26 cellular contexts compared by ENCODE assay signal in the genomic region with DNA sequence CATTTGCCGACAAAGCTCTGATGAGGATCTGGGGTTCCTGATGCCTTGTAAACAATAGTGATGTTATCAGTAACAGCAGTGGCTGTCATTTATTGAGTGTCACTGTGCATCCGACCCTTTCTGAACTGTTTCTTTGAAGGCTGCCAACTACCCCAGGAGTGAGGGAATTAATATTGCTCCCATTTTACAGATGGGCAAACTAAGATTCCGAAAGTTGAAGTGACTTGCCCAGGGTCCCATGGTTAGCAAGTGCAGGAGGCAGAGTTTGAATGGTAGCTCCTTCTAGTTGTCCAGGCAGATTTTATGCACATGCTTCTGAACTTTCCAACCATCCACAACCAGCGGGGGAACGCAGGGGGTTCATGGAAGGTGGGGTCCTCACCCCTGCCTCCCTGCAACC.
A peak's percentile ranks its signal among the peaks of the same experiment; 100 is the strongest.
DNase-seq lines count a peak whose midpoint lies in the region; ATAC-seq, FAIRE-seq and TF ChIP-seq lines count a peak whose summit lies in the region.
"Had no signal": no experiment of that assay in that cellular context is flagged by ENCODE, and none has a peak within 500 bp of the region (broad histone marks: within the 10 kb centered on the region; RNA-seq: fewer than 3 reads in every experiment).

No MANE protein-coding gene starts in this region.

- BruUV-seq in HepG2 (replicated peaks; lab: Mats Ljungman, UMichigan), result no TSS peak
- no TSS peak for BruUV-seq in K562 (replicated peaks; lab: Mats Ljungman, UMichigan)

- H3K9me1 ChIP-seq in K562 (ENCODE audit: control insufficient read depth, insufficient read depth, low read length), result no peaks in the 10 kb centered on the region

- H3K36me3 ChIP-seq in HepG2 (replicated peaks in 1 of 2; ENCODE audit: control insufficient read depth in 1 of 2, insufficient read depth in 2 of 2, low read length in 2 of 2) (peaks cover 43 to 75% of the 10 kb centered on the region in 2 experiments), right lobe of liver (peaks cover 0 to 5% (median 0%) of the 10 kb centered on the region in 4 donors), K562 (ENCODE audit: control insufficient read depth, insufficient read depth, low read length) (no peaks in the 10 kb centered on the region), vagina (no peaks in the 10 kb centered on the region)
- H3K36me3 ChIP-seq: BE2C had no signal

- H3K27me3 ChIP-seq in HepG2 (ENCODE audit: control insufficient read depth in 1 of 2, insufficient read depth in 2 of 2, low read length in 2 of 2), result no peaks in the 10 kb centered on the region
- no peaks in the 10 kb centered on the region for H3K27me3 ChIP-seq in right lobe of liver
- peaks cover 19 to 50% of the 10 kb centered on the region in 2 experiments for H3K27me3 ChIP-seq in K562 (ENCODE audit: control insufficient read depth in 2 of 2, insufficient read depth in 2 of 2, low read length in 2 of 2)
- no peaks in the 10 kb centered on the region for H3K27me3 ChIP-seq in vagina
- H3K27me3 ChIP-seq: BE2C, BLaER1 had no signal

- TF ChIP-seq RAD21 in HepG2 (CRISPR knock-in tag; IDR thresholded peaks at IDR 0.05) (no peak), K562 (CRISPR knock-in tag; conservative IDR thresholded peaks at IDR 0.05 in 1 of 2, IDR thresholded peaks at IDR 0.05 in 1 of 2) (no peak)

- WGBS in HepG2 (ENCODE audit: low lambda C conversion rate), result 98% methylated on average over 5 of the region's 5 CpGs
- WGBS in right lobe of liver (ENCODE audit: insufficient coverage, low coverage, low lambda C conversion rate, missing lambda C conversion rate), result 86% methylated on average over 1 of the region's 5 CpGs
- WGBS in K562 (ENCODE audit: insufficient coverage, low coverage, missing lambda C conversion rate), result 7% methylated on average over 5 of the region's 5 CpGs

- H3K4me2 ChIP-seq in HepG2 (ENCODE audit: low read depth, low read length) (no peak overlapping the region), K562 (ENCODE audit: insufficient read depth, low read length) (no peak overlapping the region)
- H3K4me2 ChIP-seq: BLaER1 had no signal

- H3K4me1 ChIP-seq in HepG2 (ENCODE audit: insufficient read depth, low read length), result no peaks in the 10 kb centered on the region
- peaks cover 0 to 16% (median 5%) of the 10 kb centered on the region in 4 donors for H3K4me1 ChIP-seq in right lobe of liver
- H3K4me1 ChIP-seq in K562 (replicated peaks in 1 of 2; ENCODE audit: control insufficient read depth in 2 of 2, insufficient read depth in 2 of 2, low read length in 2 of 2), result peaks cover 3 to 6% of the 10 kb centered on the region in 2 experiments; a peak in 2 of 5 replicates
- peaks cover 25% of the 10 kb centered on the region for H3K4me1 ChIP-seq in vagina

- no peak for TF ChIP-seq CTCF in HepG2 (CRISPR knock-in tag; IDR thresholded peaks at IDR 0.05)
- no peak for TF ChIP-seq CTCF in right lobe of liver (IDR thresholded peaks at IDR 0.05)
- TF ChIP-seq CTCF in K562 (IDR thresholded peaks at IDR 0.05 in 2 of 3, conservative IDR thresholded peaks at IDR 0.05 in 1 of 3; ENCODE audit: insufficient read depth in 2 of 3, low read depth in 1 of 3, low read length in 3 of 3), result no peak
- TF ChIP-seq CTCF in vagina (IDR thresholded peaks at IDR 0.05), result no peak

- no peak overlapping the region for H3K9ac ChIP-seq in HepG2 (ENCODE audit: insufficient read depth, low read depth, low read length)
- H3K9ac ChIP-seq in K562 (ENCODE audit: insufficient read depth in 1 of 2, low read depth in 2 of 2, low read length in 2 of 2), result no peak overlapping the region
- H3K9ac ChIP-seq: BLaER1 had no signal

- no peak for TF ChIP-seq POLR2A in HepG2 (IDR thresholded peaks at IDR 0.05; ENCODE audit: insufficient read depth in 1 of 2, low read depth in 2 of 2, low read length in 2 of 2)
- no peak for TF ChIP-seq POLR2A in right lobe of liver (IDR thresholded peaks at IDR 0.05)
- no peak for TF ChIP-seq POLR2A in K562 (conservative IDR thresholded peaks at IDR 0.05)
- no peak for TF ChIP-seq POLR2A in vagina (IDR thresholded peaks at IDR 0.05)

- no peak overlapping the region for H2AFZ ChIP-seq in HepG2 (ENCODE audit: low read length)
- no peak overlapping the region for H2AFZ ChIP-seq in K562 (ENCODE audit: low read depth, low read length)

- TF ChIP-seq EP300 in HepG2 (IDR thresholded peaks at IDR 0.05; ENCODE audit: low read depth in 2 of 2, low read length in 2 of 2) (no peak), HepG2 (CRISPR knock-in tag; IDR thresholded peaks at IDR 0.05; ENCODE audit: borderline replicate concordance) (no peak), K562 (IDR thresholded peaks at IDR 0.05; ENCODE audit: low read length) (no peak)

- intact Hi-C loops in HepG2 (cut with micrococcal nuclease; ENCODE audit: unreplicated experiment), result loop anchor here (5.0 kb wide), 1 partner anchor 130 kb away; no protein-coding TSS in a partner anchor
- intact Hi-C loops in right lobe of liver (cut with DNase I), result no loop called here
- intact Hi-C loops in K562 (cut with micrococcal nuclease), result no loop called here
- intact Hi-C loops in vagina (cut with DNase I), result no loop called here

- FAIRE-seq in HepG2 (lab: Jason Lieb, UNC) (no peak), K562 (lab: Jason Lieb, UNC) (no peak)
- FAIRE-seq: A204.1, GM12878, GM12892, GM18507 had no signal

- DNase-seq in HepG2 (ENCODE audit: low spot score) (no peak), right lobe of liver (no peak), K562 (ENCODE audit: extremely low read depth in 1 of 4, low spot score in 3 of 4) (no peak), vagina (ENCODE audit: extremely low spot score in 2 of 2) (no peak), T-helper 9 cell (no peak)
- no peak for DNase-seq in stimulated activated CD4-positive, alpha-beta T cell treated with anti-CD3 and anti-CD28 coated beads, Interleukin-4, amount 100 ng/mL, for 24 hours
- DNase-seq: 8988T; ACHN; BE2C; C1 segment of cervical spinal cord; CD4-positive, alpha-beta memory T cell; CD4-positive, CD25-positive, alpha-beta regulatory T cell; CD8-positive, alpha-beta memory T cell; COR-L47; DMS 273 treated with DMSO at 0.1 percent for 48 hours; DMS153; DMS53; DMS79; DND-41; EL; GDM1 had no signal

- H3K79me2 ChIP-seq in HepG2 (ENCODE audit: insufficient read depth, low read length) (no peaks in the 10 kb centered on the region), K562 (ENCODE audit: control insufficient read depth, insufficient read depth, low read length) (no peaks in the 10 kb centered on the region)

- H4K20me1 ChIP-seq in HepG2 (ENCODE audit: insufficient read depth, low read length), result no peaks in the 10 kb centered on the region
- H4K20me1 ChIP-seq in K562 (replicated peaks; ENCODE audit: control insufficient read depth, insufficient read depth, low read length), result peaks cover 33% of the 10 kb centered on the region
- H4K20me1 ChIP-seq: BLaER1 had no signal

- ATAC-seq in HepG2, result no peak
- ATAC-seq in right lobe of liver, result no peak
- ATAC-seq in K562, result no peak
- ATAC-seq: GM12878 had no signal

- H3K9me3 ChIP-seq in HepG2 (ENCODE audit: low read length) (no peaks in the 10 kb centered on the region), right lobe of liver (no peaks in the 10 kb centered on the region), K562 (replicated peaks; ENCODE audit: control insufficient read depth, insufficient read depth, low read depth, low read length) (no peaks in the 10 kb centered on the region), vagina (no peaks in the 10 kb centered on the region)
- H3K9me3 ChIP-seq: BE2C, BLaER1 had no signal

- CTCF ChIA-PET in HepG2 (lab: Yijun Ruan, JAX; ENCODE audit: low intra/inter-chr PET ratio, low total read pairs), result no interaction called here
- CTCF ChIA-PET in K562 (lab: Yijun Ruan, JAX; ENCODE audit: low intra/inter-chr PET ratio), result no interaction called here

- POLR2A ChIA-PET in HepG2 (lab: Yijun Ruan, JAX) (no interaction called here), K562 (lab: Yijun Ruan, JAX) (no interaction called here)

- no peak overlapping the region for H3K27ac ChIP-seq in HepG2 (ENCODE audit: extremely low read length, insufficient read depth, low read length)
- H3K27ac ChIP-seq in right lobe of liver, result no peak overlapping the region
- no peak overlapping the region for H3K27ac ChIP-seq in K562 (ENCODE audit: extremely low read depth, low read depth, low read length)
- H3K27ac ChIP-seq in vagina, result peak overlapping the region; percentile 40

- in situ Hi-C loops in HepG2 (cut with HindIII; ENCODE audit: extremely low pct_ligation_motif_present, low pct_unique_long_range_greater_than_20kb) (no loop called here), K562 (cut with MboI) (no loop called here)

- H3K4me3 ChIP-seq in HepG2 (replicated peaks in 1 of 3; ENCODE audit: insufficient read depth in 1 of 3, low read depth in 2 of 3, low read length in 3 of 3) (no peak overlapping the region), right lobe of liver (no peak overlapping the region), K562 (no peak overlapping the region), vagina (no peak overlapping the region)
- H3K4me3 ChIP-seq: BLaER1, GM12878 had no signal

TF ChIP-seq in HepG2, 621 proteins besides CTCF, POLR2A, EP300 and RAD21:
- TF ChIP-seq U2AF1 (optimal IDR thresholded peaks at IDR 0.05; ENCODE audit: low read depth, low read length), result no peak
- 0 out of 2 replicates have a peak, but pooled peaks have one; percentile 25 for TF ChIP-seq POLR2G (IDR thresholded peaks at IDR 0.05; ENCODE audit: low read depth, low read length)
- TF ChIP-seq ZNF629 (CRISPR knock-in tag; conservative IDR thresholded peaks at IDR 0.05), result peak; percentile 90
- TF ChIP-seq, protein P1, sequence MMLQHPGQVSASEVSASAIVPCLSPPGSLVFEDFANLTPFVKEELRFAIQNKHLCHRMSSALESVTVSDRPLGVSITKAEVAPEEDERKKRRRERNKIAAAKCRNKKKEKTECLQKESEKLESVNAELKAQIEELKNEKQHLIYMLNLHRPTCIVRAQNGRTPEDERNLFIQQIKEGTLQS (CRISPR knock-in tag; IDR thresholded peaks at IDR 0.05), result no peak

TF ChIP-seq in K562, 482 proteins besides CTCF, POLR2A, EP300 and RAD21:
- TF ChIP-seq RBM25 (IDR thresholded peaks at IDR 0.05; ENCODE audit: low read depth, low read length, severe bottlenecking), result peak; percentile 83
- TF ChIP-seq NONO (IDR thresholded peaks at IDR 0.05; ENCODE audit: low read depth in 2 of 2, low read length in 1 of 2), result no peak
- TF ChIP-seq ZNF274 (IDR thresholded peaks at IDR 0.05; ENCODE audit: borderline replicate concordance, low read depth, low read length), result no peak
- no peak for TF ChIP-seq NCOA6 (IDR thresholded peaks at IDR 0.05)
